ENCODE assay signal across 8 cellular contexts in the genomic region with DNA sequence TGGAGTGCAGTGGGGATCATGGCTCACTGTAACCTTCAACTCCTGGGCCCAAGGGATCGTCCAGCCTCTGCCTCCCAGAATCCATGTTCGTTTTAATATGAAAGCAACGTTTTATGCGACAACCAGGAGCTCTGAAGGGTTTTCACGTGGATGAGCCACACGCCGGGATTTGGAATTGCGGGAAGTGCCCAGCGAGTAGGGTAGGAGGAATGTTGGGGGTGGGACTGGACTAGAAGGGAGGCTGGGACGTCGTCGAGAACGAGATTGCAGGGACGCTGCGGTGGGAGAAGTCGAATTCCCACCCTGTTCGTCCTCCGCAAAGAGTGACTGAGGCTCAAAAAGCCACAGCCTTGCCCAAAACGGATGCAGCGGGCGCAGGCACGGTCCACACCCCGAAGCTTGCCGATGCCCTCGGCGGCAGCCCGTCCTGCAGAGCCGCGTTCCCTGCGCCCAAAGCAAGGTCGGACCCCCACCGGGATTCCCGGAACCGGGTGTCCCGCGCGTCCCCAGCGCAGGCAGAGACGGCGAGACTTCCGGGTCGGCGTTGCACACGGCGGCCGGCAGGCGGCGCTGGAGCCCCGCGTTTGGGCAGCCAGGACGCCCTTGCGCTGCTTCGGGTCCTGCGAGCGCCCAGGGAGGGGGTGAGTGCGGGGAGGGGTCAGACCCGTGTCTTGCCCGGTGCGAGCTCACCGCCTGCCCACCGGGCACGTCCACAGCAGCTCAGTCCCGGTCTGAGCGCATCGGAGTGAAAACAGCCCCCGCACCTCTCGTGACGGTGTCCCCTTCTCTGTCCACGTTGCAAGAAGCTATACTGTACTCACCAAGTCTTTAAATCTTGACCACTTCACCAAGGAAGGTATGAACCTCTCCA.
DNase-seq lines count a peak whose midpoint lies in the region; ATAC-seq, FAIRE-seq and TF ChIP-seq lines count a peak whose summit lies in the region.

No MANE protein-coding gene starts in this region.

- no peak for FAIRE-seq in frontal cortex (lab: Jason Lieb, UNC)

- H3K4me2 ChIP-seq in neuronal stem cell (ENCODE audit: insufficient read depth, low read length, poor library complexity, severe bottlenecking), result peak overlapping the region; percentile 80

- DNase-seq in DMS153 treated with DMSO at 0.1 percent for 48 hours (lab: John Stamatoyannopoulos, UW; ENCODE audit: unreplicated experiment) (peak; percentile 55), SHP77 (lab: John Stamatoyannopoulos, UW) (peak; percentile 69), activated gamma-delta T cell treated with Interleukin-2 at 50 U/mL for 16 hours (peak; percentile 74), frontal cortex (ENCODE audit: low spot score in 2 of 2) (peak; percentile 65 to 76), neuronal stem cell (ENCODE audit: low spot score) (peak; percentile 78), substantia nigra (lab: John Stamatoyannopoulos, UW) (peak in 47 of 49 donors; percentile 9 to 80 (median 61))

- peak; percentile 83 for ATAC-seq in GM21423 (IDR thresholded peaks at IDR 0.05; ENCODE audit: unreplicated experiment)

- peak overlapping the region; percentile 11 for H3K14ac ChIP-seq in neuronal stem cell (ENCODE audit: low read length)

- H3K4me3 ChIP-seq in neuronal stem cell (ENCODE audit: low read length in 2 of 2), result peak overlapping the region; percentile 81 to 86

- H2AFZ ChIP-seq in neuronal stem cell (ENCODE audit: low read length), result peak overlapping the region; percentile 100

- H3K79me1 ChIP-seq in neuronal stem cell (ENCODE audit: low read depth, low read length), result peaks cover 2% of the 10 kb centered on the region

- no peaks in the 10 kb centered on the region for H3K36me3 ChIP-seq in neuronal stem cell (replicated peaks in 1 of 2; ENCODE audit: control insufficient read depth in 2 of 2, insufficient read depth in 2 of 2, low read length in 2 of 2)

- TF ChIP-seq RAD21 in Ishikawa (IDR thresholded peaks at IDR 0.05; ENCODE audit: low read depth), result peak; percentile 87

- H2BK15ac ChIP-seq in neuronal stem cell (ENCODE audit: low read length), result no peak overlapping the region

- no peak for TF ChIP-seq EP300 in Ishikawa (IDR thresholded peaks at IDR 0.05; ENCODE audit: borderline replicate concordance)

- peaks cover 0 to 16% (median 4%) of the 10 kb centered on the region in 3 experiments for H3K27me3 ChIP-seq in neuronal stem cell (ENCODE audit: control insufficient read depth in 3 of 3, insufficient read depth in 3 of 3, low read depth in 1 of 3, low read length in 3 of 3)

- H2BK12ac ChIP-seq in neuronal stem cell (ENCODE audit: low read length), result peak overlapping the region; percentile 73

- H3K9ac ChIP-seq in neuronal stem cell (ENCODE audit: low read depth, low read length, poor library complexity), result peak overlapping the region; percentile 92

- H3K27ac ChIP-seq in neuronal stem cell (replicated peaks; ENCODE audit: low read length) (no peak overlapping the region), substantia nigra (ENCODE audit: low read depth, low read length, poor library complexity, severe bottlenecking) (peak overlapping the region; percentile 62)

- H3K4ac ChIP-seq in neuronal stem cell (ENCODE audit: low read length), result no peak overlapping the region

- peak overlapping the region; percentile 78 for H3K18ac ChIP-seq in neuronal stem cell (ENCODE audit: low read length)

- H2BK5ac ChIP-seq in neuronal stem cell (ENCODE audit: low read length), result no peak overlapping the region

- H2AK5ac ChIP-seq in neuronal stem cell (ENCODE audit: low read depth, low read length), result no peak overlapping the region

- H2BK120ac ChIP-seq in neuronal stem cell (ENCODE audit: low read depth, low read length), result no peak overlapping the region

- H3K4me1 ChIP-seq in neuronal stem cell (ENCODE audit: control insufficient read depth in 2 of 2, insufficient read depth in 1 of 2, low read depth in 1 of 2, low read length in 2 of 2), result peaks cover 3 to 4% of the 10 kb centered on the region in 2 donors

- H3K23ac ChIP-seq in neuronal stem cell (ENCODE audit: low read depth, low read length, poor library complexity), result peak overlapping the region; percentile 9

- no CpG with 5 or more reads among the region's 69 CpGs for WGBS in neuronal stem cell (ENCODE audit: extremely low coverage in 2 of 2, insufficient read length in 2 of 2, insufficient replicate concordance in 1 of 2), 2 donors

- H4K8ac ChIP-seq in neuronal stem cell (ENCODE audit: low read depth, low read length), result peak overlapping the region; percentile 29

- no peak overlapping the region for H4K91ac ChIP-seq in neuronal stem cell (ENCODE audit: low read depth, low read length, poor library complexity)

- H3K9me3 ChIP-seq in neuronal stem cell (replicated peaks in 1 of 2; ENCODE audit: control insufficient read depth in 2 of 2, insufficient read depth in 1 of 2, low read depth in 1 of 2, low read length in 2 of 2), result no peaks in the 10 kb centered on the region

TF ChIP-seq in Ishikawa, 13 proteins besides CTCF, POLR2A, EP300 and RAD21:
- no peak for TF ChIP-seq EGR1 (IDR thresholded peaks at IDR 0.05)
- TF ChIP-seq, protein P1, sequence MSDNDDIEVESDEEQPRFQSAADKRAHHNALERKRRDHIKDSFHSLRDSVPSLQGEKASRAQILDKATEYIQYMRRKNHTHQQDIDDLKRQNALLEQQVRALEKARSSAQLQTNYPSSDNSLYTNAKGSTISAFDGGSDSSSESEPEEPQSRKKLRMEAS (IDR thresholded peaks at IDR 0.05), result peak; percentile 74
- TF ChIP-seq TAF1 (IDR thresholded peaks at IDR 0.05; ENCODE audit: low read depth), result peak; percentile 57; the same call in 1 of the 2 replicates
TF ChIP-seq in Ishikawa: peak in this region for 2.
